14 cellular contexts compared by ENCODE assay signal in the genomic region with DNA sequence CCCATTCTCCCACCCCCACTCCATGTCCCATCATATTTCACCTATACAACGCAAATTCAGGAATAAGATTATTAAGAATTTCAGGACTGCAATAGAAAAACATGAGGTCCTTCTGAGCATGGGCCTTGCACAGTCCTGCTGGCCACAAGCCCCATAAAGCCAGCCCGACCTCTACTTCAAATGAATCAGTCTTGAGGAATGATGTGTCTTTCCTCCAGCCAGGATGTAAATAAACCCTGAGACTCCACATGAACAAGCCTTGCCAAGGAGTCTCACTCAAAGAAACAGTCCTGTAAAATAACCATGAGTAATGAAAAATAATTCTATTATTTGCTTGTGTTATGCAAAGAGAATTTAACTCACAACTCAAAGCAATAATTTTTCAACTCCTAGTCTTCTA.
A peak's percentile ranks its signal among the peaks of the same experiment; 100 is the strongest.
DNase-seq lines count a peak whose midpoint lies in the region; ATAC-seq and FAIRE-seq lines count a peak whose summit lies in the region.
"Had no signal": no experiment of that assay in that cellular context is flagged by ENCODE, and none has a peak within 500 bp of the region (broad histone marks: within the 10 kb centered on the region; RNA-seq: fewer than 3 reads in every experiment).

No MANE protein-coding gene starts in this region.

- H3K9me3 ChIP-seq in small intestine (ENCODE audit: control insufficient read depth, low read depth): no peaks in the 10 kb centered on the region

- peak; percentile 97 for DNase-seq in EH (ENCODE audit: low read depth)
- peak; percentile 84 for DNase-seq in RPMI7951 (ENCODE audit: low read depth)
- DNase-seq in fibroblast of gingiva (ENCODE audit: low read depth): peak; percentile 95
- DNase-seq in renal cortical epithelial cell (ENCODE audit: low read depth): peak; percentile 84
- DNase-seq in small intestine: no peak
- DNase-seq in NCI-H1694 treated with DMSO at 0.1 percent for 48 hours (lab: John Stamatoyannopoulos, UW): no peak
- DNase-seq: CD8-positive, alpha-beta memory T cell; endodermal cell; NCI-H1092 treated with DMSO at 0.1 percent for 48 hours; NCI-H82; stimulated activated CD4-positive, alpha-beta T cell treated with anti-CD3 and anti-CD28 coated beads, Interleukin-4, amount 100 ng/mL, for 24 hours; T-helper 1 cell had no signal

- ATAC-seq in GM19035 (IDR thresholded peaks at IDR 0.05; ENCODE audit: unreplicated experiment): no peak
- no peak for ATAC-seq in HG02870 (IDR thresholded peaks at IDR 0.05; ENCODE audit: unreplicated experiment)

- H3K36me3 ChIP-seq in small intestine (ENCODE audit: control insufficient read depth in 2 of 2, insufficient read depth in 2 of 2, low read length in 2 of 2): no peaks in the 10 kb centered on the region

- H3K4me3 ChIP-seq in small intestine (ENCODE audit: low read depth in 1 of 2, low read length in 2 of 2): no peak overlapping the region

- 46 to 62% (median 54%) methylated on average over 2 of the region's 2 CpGs for WGBS in small intestine, 3 donors

- FAIRE-seq in small intestine (lab: Jason Lieb, UNC): no peak

- no peaks in the 10 kb centered on the region for H3K27me3 ChIP-seq in small intestine (ENCODE audit: control insufficient read depth in 2 of 2, insufficient read depth in 2 of 2, low read length in 2 of 2)

- H3K27ac ChIP-seq in small intestine (ENCODE audit: low read depth in 1 of 2, low read length in 1 of 2): no peak overlapping the region

- no peaks in the 10 kb centered on the region for H3K4me1 ChIP-seq in small intestine (ENCODE audit: control insufficient read depth in 2 of 2, insufficient read depth in 1 of 2, low read depth in 1 of 2, low read length in 1 of 2)

Comparison
In these comparisons a context has a peak if more than half of its experiments do, and no peak if none do; other contexts are left out.
1. DNase-seq: peak in EH (single experiment), RPMI7951 (single experiment), fibroblast of gingiva (single experiment) and renal cortical epithelial cell (single experiment); none in small intestine (single experiment) and NCI-H1694 treated with DMSO at 0.1 percent for 48 hours (single experiment).